Comparison of ENCODE assay signal across 8 cellular contexts in genomic region chr22:37199103-37199838, GRCh38.
A peak's percentile ranks its signal among the peaks of the same experiment; 100 is the strongest.
DNase-seq lines count a peak whose midpoint lies in the region; TF ChIP-seq lines count a peak whose summit lies in the region.

No MANE protein-coding gene starts in this region.

- H3K79me2 ChIP-seq in MM.1S (ENCODE audit: low read length), result peaks cover 7% of the 10 kb centered on the region

- H3F3A ChIP-seq in MM.1S (ENCODE audit: insufficient read depth, low read length), result peaks cover 14% of the 10 kb centered on the region

- H2AFZ ChIP-seq in MM.1S (ENCODE audit: low read length) (peak overlapping the region; percentile 83), neuron (ENCODE audit: low read depth, low read length) (peak overlapping the region; percentile 53)

- H3K36me3 ChIP-seq in MM.1S (replicated peaks; ENCODE audit: insufficient read depth, low read length) (no peaks in the 10 kb centered on the region), neuron (ENCODE audit: insufficient read depth, low read length) (no peaks in the 10 kb centered on the region), subcutaneous abdominal adipose tissue (ENCODE audit: control insufficient read depth in 5 of 5, insufficient read depth in 5 of 5, low read length in 5 of 5) (no peaks in the 10 kb centered on the region)

- H3K9me3 ChIP-seq in MM.1S (replicated peaks; ENCODE audit: insufficient read depth, low read length) (no peaks in the 10 kb centered on the region), neuron (ENCODE audit: low read length) (no peaks in the 10 kb centered on the region), subcutaneous abdominal adipose tissue (ENCODE audit: control insufficient read depth in 5 of 5, low read length in 5 of 5) (no peaks in the 10 kb centered on the region)

- H3K27ac ChIP-seq in MM.1S (ENCODE audit: low read length) (peak overlapping the region; percentile 72; the same call in 1 of the 2 replicates), subcutaneous abdominal adipose tissue (ENCODE audit: low read depth, low read length) (peak overlapping the region; percentile 95)

- H3K27me3 ChIP-seq in MM.1S (replicated peaks; ENCODE audit: insufficient read depth, low read length), result no peaks in the 10 kb centered on the region
- H3K27me3 ChIP-seq in neuron (ENCODE audit: insufficient read depth, low read length), result no peaks in the 10 kb centered on the region
- H3K27me3 ChIP-seq in subcutaneous abdominal adipose tissue (ENCODE audit: control insufficient read depth in 5 of 5, insufficient read depth in 4 of 5, low read length in 5 of 5), result peaks cover 0 to 3% (median 0%) of the 10 kb centered on the region in 5 donors

- H3K9ac ChIP-seq in MM.1S (ENCODE audit: low read length) (peak overlapping the region; percentile 83), subcutaneous abdominal adipose tissue (ENCODE audit: low read length in 5 of 5) (peak overlapping the region; percentile 81 to 98 (median 98))

- H3K4me3 ChIP-seq in MM.1S (ENCODE audit: low read length) (peak overlapping the region; percentile 82), neuron (ENCODE audit: low read length) (peak overlapping the region; percentile 68), subcutaneous abdominal adipose tissue (ENCODE audit: low read depth in 1 of 5, low read length in 5 of 5) (peak overlapping the region; percentile 55 to 83 (median 76))

- H3K4me1 ChIP-seq in MM.1S (ENCODE audit: low read length) (peaks cover 21% of the 10 kb centered on the region), neuron (ENCODE audit: insufficient read depth, low read length) (peaks cover 8% of the 10 kb centered on the region), subcutaneous abdominal adipose tissue (ENCODE audit: control insufficient read depth in 5 of 5, insufficient read depth in 5 of 5, low read length in 5 of 5) (peaks cover 21 to 43% (median 38%) of the 10 kb centered on the region in 5 donors)

- no peaks in the 10 kb centered on the region for H4K20me1 ChIP-seq in MM.1S (ENCODE audit: insufficient read depth, low read length)

- no peaks in the 10 kb centered on the region for H3K9me2 ChIP-seq in MM.1S (replicated peaks; ENCODE audit: insufficient read depth, low read length)

- TF ChIP-seq CTCF in MM.1S (IDR thresholded peaks at IDR 0.05; ENCODE audit: low read length), result peak; percentile 89

- H3K4me2 ChIP-seq in MM.1S (ENCODE audit: low read depth, low read length), result peak overlapping the region; percentile 90

- DNase-seq in GDM1 (lab: John Stamatoyannopoulos, UW) (peak; percentile 98), HCEC 1CT (peak; percentile 92), MM.1S (peak; percentile 99), SIG-M5 (lab: John Stamatoyannopoulos, UW) (peak; percentile 69), foreskin melanocyte (peak; percentile 96)
- DNase-seq in activated naive CD4-positive, alpha-beta T cell (lab: John Stamatoyannopoulos, UW), result peak; percentile 97 to 99 (median 98)

Comparison
In these comparisons a context has a peak if more than half of its experiments do, and no peak if none do; other contexts are left out.
1. Peak in every context shown above with its lines: DNase-seq, H3K4me3 ChIP-seq and H3K27ac ChIP-seq.